ENCODE assay signal across 18 cellular contexts in genomic region chr12:86710110-86710509, GRCh38.
DNase-seq lines count a peak whose midpoint lies in the region; ATAC-seq and TF ChIP-seq lines count a peak whose summit lies in the region.
"Had no signal": no experiment of that assay in that cellular context is flagged by ENCODE, and none has a peak within 500 bp of the region (broad histone marks: within the 10 kb centered on the region; RNA-seq: fewer than 3 reads in every experiment).

No MANE protein-coding gene starts in this region.

- DNase-seq in EH (ENCODE audit: low read depth) (peak; percentile 34), NCI-H226 (peak; percentile 72), epithelial cell of esophagus (ENCODE audit: low read depth) (peak; percentile 32), foreskin fibroblast (peak; percentile 51 to 72), NCI-H1436 treated with DMSO at 0.1 percent for 48 hours (lab: John Stamatoyannopoulos, UW) (no peak), COLO668 (lab: John Stamatoyannopoulos, UW; ENCODE audit: unreplicated experiment) (no peak)
- DNase-seq: CD4-positive, alpha-beta T cell; DMS153; NCI-H1105 treated with DMSO at 0.1 percent for 48 hours; NCI-H1694 treated with DMSO at 0.1 percent for 48 hours; NCI-H524; PC-3; RPMI8226; SIG-M5 had no signal

- no peak overlapping the region for H3K4me3 ChIP-seq in epithelial cell of esophagus (ENCODE audit: low read length)
- H3K4me3 ChIP-seq in foreskin fibroblast (ENCODE audit: low read depth in 1 of 2, low read length in 2 of 2), result no peak overlapping the region
- H3K4me3 ChIP-seq: GM12878 had no signal

- no peak for ATAC-seq in HG03342 (IDR thresholded peaks at IDR 0.05; ENCODE audit: unreplicated experiment)
- ATAC-seq in GM18907 (IDR thresholded peaks at IDR 0.05; ENCODE audit: unreplicated experiment), result no peak
- ATAC-seq: GM12878, PC-3, SK-N-SH treated with all-trans-retinoic acid at 6 μM for 48 hours had no signal

- TF ChIP-seq CTCF in epithelial cell of esophagus (IDR thresholded peaks at IDR 0.05; ENCODE audit: insufficient read depth, low read depth, low read length, missing control alignments) (no peak), foreskin fibroblast (IDR thresholded peaks at IDR 0.05; ENCODE audit: low read depth, low read length) (no peak)

Comparison
In these comparisons a context has a peak if more than half of its experiments do, and no peak if none do; other contexts are left out.
1. DNase-seq: peak in EH (single experiment), NCI-H226 (single experiment), epithelial cell of esophagus (single experiment) and foreskin fibroblast (2 of 2); none in NCI-H1436 treated with DMSO at 0.1 percent for 48 hours (single experiment) and COLO668 (single experiment).